Comparison of ENCODE assay signal across 1 cellular context in genomic region chr11:27296406-27296994, GRCh38.
TF ChIP-seq lines count a peak whose summit lies in the region.

No MANE protein-coding gene starts in this region.

TF ChIP-seq in GM12878, 131 proteins besides CTCF, POLR2A, EP300 and RAD21 (continued from another document):
- TF ChIP-seq ZBTB11 (CRISPR knock-in tag; IDR thresholded peaks at IDR 0.05), result no peak
- no peak for TF ChIP-seq ETV6 (conservative IDR thresholded peaks at IDR 0.05 in 1 of 2, IDR thresholded peaks at IDR 0.05 in 1 of 2; ENCODE audit: borderline replicate concordance in 1 of 2, low read depth in 1 of 2)
- no peak for TF ChIP-seq ZNF24 (IDR thresholded peaks at IDR 0.05)
- no peak for TF ChIP-seq E2F8 (IDR thresholded peaks at IDR 0.05; ENCODE audit: low read depth, partially characterized antibody)
- TF ChIP-seq SUZ12 (IDR thresholded peaks at IDR 0.05; ENCODE audit: unreplicated experiment), result no peak
- peak; percentile 80; the same call in 1 of the 2 replicates for TF ChIP-seq SMC3 (IDR thresholded peaks at IDR 0.05; ENCODE audit: borderline replicate concordance, low read length)
